In genomic region chr15:44719293-44719999, GRCh38 we compare ENCODE assay signal across 8 cellular contexts. TPM values are rescaled to one million over a fixed set of nuclear protein-coding genes. Genes with fewer than 3 reads are reported as not detected.
DNase-seq lines count a peak whose midpoint lies in the region; ATAC-seq, FAIRE-seq and TF ChIP-seq lines count a peak whose summit lies in the region.

No MANE protein-coding gene starts in this region.

- H3K4me1 ChIP-seq in OCI-LY1 (ENCODE audit: insufficient read depth, low read length, severe bottlenecking) = peaks cover 51% of the 10 kb centered on the region
- H3K4me1 ChIP-seq in astrocyte (ENCODE audit: insufficient read depth, low read length) = no peaks in the 10 kb centered on the region
- H3K4me1 ChIP-seq in kidney (ENCODE audit: control insufficient read depth in 1 of 2, insufficient read depth in 1 of 2, low read depth in 1 of 2, low read length in 2 of 2) = peaks cover 0 to 3% of the 10 kb centered on the region in 2 donors
- H3K4me1 ChIP-seq in neuronal stem cell (ENCODE audit: control insufficient read depth in 2 of 2, insufficient read depth in 1 of 2, low read depth in 1 of 2, low read length in 2 of 2) = no peaks in the 10 kb centered on the region

- no peaks in the 10 kb centered on the region for H3K79me1 ChIP-seq in neuronal stem cell (ENCODE audit: low read depth, low read length)

- no peaks in the 10 kb centered on the region for H3K27me3 ChIP-seq in OCI-LY1 (ENCODE audit: insufficient read depth, low read length)
- no peaks in the 10 kb centered on the region for H3K27me3 ChIP-seq in astrocyte (ENCODE audit: insufficient read depth, low read length)
- H3K27me3 ChIP-seq in neuronal stem cell (ENCODE audit: control insufficient read depth in 3 of 3, insufficient read depth in 3 of 3, low read depth in 1 of 3, low read length in 3 of 3) = no peaks in the 10 kb centered on the region

- H2AFZ ChIP-seq in OCI-LY1 (ENCODE audit: low read length) (no peak overlapping the region), astrocyte (ENCODE audit: low read depth, low read length) (no peak overlapping the region), neuronal stem cell (ENCODE audit: low read length) (no peak overlapping the region)

- peaks cover 4% of the 10 kb centered on the region for H3K36me3 Mint-ChIP-seq in astrocyte (ENCODE audit: low read depth, unreplicated experiment)

- no peak overlapping the region for H3K14ac ChIP-seq in neuronal stem cell (ENCODE audit: low read length)

- H3K9me3 ChIP-seq in OCI-LY1 (ENCODE audit: low read length) (no peaks in the 10 kb centered on the region), astrocyte (ENCODE audit: insufficient read depth, low read depth, low read length) (no peaks in the 10 kb centered on the region), kidney (ENCODE audit: control insufficient read depth in 1 of 2, low read length in 2 of 2) (no peaks in the 10 kb centered on the region), neuronal stem cell (replicated peaks in 1 of 2; ENCODE audit: control insufficient read depth in 2 of 2, insufficient read depth in 1 of 2, low read depth in 1 of 2, low read length in 2 of 2) (no peaks in the 10 kb centered on the region)

- no peaks in the 10 kb centered on the region for H3K27me3 Mint-ChIP-seq in astrocyte (ENCODE audit: low read depth, unreplicated experiment)

- H3K4me2 ChIP-seq in OCI-LY1 (ENCODE audit: low read length) (0 out of 2 replicates have a peak overlapping the region, but pooled peaks have one; percentile 13), astrocyte (ENCODE audit: low read length) (no peak overlapping the region), neuronal stem cell (ENCODE audit: insufficient read depth, low read length, poor library complexity, severe bottlenecking) (no peak overlapping the region)

- intact Hi-C loops in kidney (cut with DNase I) = no loop called here

- no peak overlapping the region for H3K4me3 Mint-ChIP-seq in astrocyte (ENCODE audit: unreplicated experiment)

- H2BK5ac ChIP-seq in neuronal stem cell (ENCODE audit: low read length) = no peak overlapping the region

- no CpG with 5 or more reads among the region's 4 CpGs for WGBS in neuronal stem cell (ENCODE audit: extremely low coverage in 2 of 2, insufficient read length in 2 of 2, insufficient replicate concordance in 1 of 2), 2 donors

- H4K91ac ChIP-seq in neuronal stem cell (ENCODE audit: low read depth, low read length, poor library complexity) = no peak overlapping the region

- H3K27ac ChIP-seq in OCI-LY1 (ENCODE audit: low read depth, low read length, poor library complexity, severe bottlenecking) (peak overlapping the region; percentile 86), astrocyte (ENCODE audit: low read depth, low read length) (no peak overlapping the region), kidney (ENCODE audit: low read depth in 2 of 2, low read length in 2 of 2) (no peak overlapping the region), neuronal stem cell (replicated peaks; ENCODE audit: low read length) (no peak overlapping the region)

- peak overlapping the region; percentile 56 for H3K27ac Mint-ChIP-seq in astrocyte (ENCODE audit: unreplicated experiment)

- TF ChIP-seq CTCF in OCI-LY1 (IDR thresholded peaks at IDR 0.05; ENCODE audit: low read length) (no peak), astrocyte (IDR thresholded peaks at IDR 0.05; ENCODE audit: insufficient read depth, low read depth, low read length) (no peak), kidney (IDR thresholded peaks at IDR 0.05; ENCODE audit: borderline replicate concordance, extremely low read depth, insufficient read depth) (no peak)

- no peak overlapping the region for H3K4me3 ChIP-seq in OCI-LY1 (ENCODE audit: low read depth, low read length, poor library complexity, severe bottlenecking)
- no peak overlapping the region for H3K4me3 ChIP-seq in astrocyte (ENCODE audit: insufficient read depth, low read depth, low read length)
- H3K4me3 ChIP-seq in kidney (ENCODE audit: low read length in 2 of 2) = no peak overlapping the region
- H3K4me3 ChIP-seq in neuronal stem cell (ENCODE audit: low read length in 2 of 2) = no peak overlapping the region

- no peaks in the 10 kb centered on the region for H3K9me3 Mint-ChIP-seq in astrocyte (ENCODE audit: unreplicated experiment)

- no peaks in the 10 kb centered on the region for H3K9me2 ChIP-seq in OCI-LY1 (ENCODE audit: low read depth, low read length)

- FAIRE-seq in astrocyte (lab: Jason Lieb, UNC) (no peak), kidney (lab: Jason Lieb, UNC) (no peak)

- H3K79me2 ChIP-seq in OCI-LY1 (ENCODE audit: insufficient read depth, low read length) = peaks cover 4% of the 10 kb centered on the region; the same call in 1 of the 2 replicates
- peaks cover 15% of the 10 kb centered on the region for H3K79me2 ChIP-seq in astrocyte (ENCODE audit: insufficient read depth, low read length)

- H3K9ac ChIP-seq in OCI-LY1 (ENCODE audit: low read length) (peak overlapping the region; percentile 13; the same call in 1 of the 2 replicates), astrocyte (ENCODE audit: low read length) (no peak overlapping the region), kidney (ENCODE audit: low read length in 2 of 2) (no peak overlapping the region), neuronal stem cell (ENCODE audit: low read depth, low read length, poor library complexity) (no peak overlapping the region)

- H2BK15ac ChIP-seq in neuronal stem cell (ENCODE audit: low read length) = no peak overlapping the region

- no peak overlapping the region for H3K4ac ChIP-seq in neuronal stem cell (ENCODE audit: low read length)

- H3K4me1 Mint-ChIP-seq in astrocyte (ENCODE audit: low read depth, unreplicated experiment) = peaks cover 10% of the 10 kb centered on the region

- H3K36me3 ChIP-seq in OCI-LY1 (ENCODE audit: insufficient read depth, low read length) (peaks cover 44% of the 10 kb centered on the region), astrocyte (ENCODE audit: insufficient read depth, low read length) (peaks cover 39% of the 10 kb centered on the region), kidney (ENCODE audit: control insufficient read depth in 1 of 2, insufficient read depth in 2 of 2, low read length in 2 of 2) (peaks cover 25 to 30% of the 10 kb centered on the region in 2 donors), neuronal stem cell (replicated peaks in 1 of 2; ENCODE audit: control insufficient read depth in 2 of 2, insufficient read depth in 2 of 2, low read length in 2 of 2) (peaks cover 3 to 39% of the 10 kb centered on the region in 2 donors)

- H3K18ac ChIP-seq in neuronal stem cell (ENCODE audit: low read length) = no peak overlapping the region

- DNase-seq in astrocyte (ENCODE audit: low read depth) (peak; percentile 8), kidney (no peak), hippocampal formation (lab: John Stamatoyannopoulos, UW) (no peak), neuronal stem cell (ENCODE audit: low spot score) (no peak)
- DNase-seq in stimulated activated CD4-positive, alpha-beta T cell treated with anti-CD3 and anti-CD28 coated beads, Interleukin-4, amount 100 ng/mL, for 4 hours = peak; percentile 51 to 56

- H4K20me1 ChIP-seq in OCI-LY1 (ENCODE audit: insufficient read depth, low read length) (no peaks in the 10 kb centered on the region), astrocyte (ENCODE audit: insufficient read depth, low read length) (peaks cover 33% of the 10 kb centered on the region)

- H2AK5ac ChIP-seq in neuronal stem cell (ENCODE audit: low read depth, low read length) = no peak overlapping the region

- H4K8ac ChIP-seq in neuronal stem cell (ENCODE audit: low read depth, low read length) = no peak overlapping the region

- H2BK12ac ChIP-seq in neuronal stem cell (ENCODE audit: low read length) = no peak overlapping the region

- H3F3A ChIP-seq in OCI-LY1 (ENCODE audit: insufficient read depth, low read length) = peaks cover 4% of the 10 kb centered on the region; the same call in 1 of the 2 replicates

- H3K23ac ChIP-seq in neuronal stem cell (ENCODE audit: low read depth, low read length, poor library complexity) = no peak overlapping the region

- no peak overlapping the region for H2BK120ac ChIP-seq in neuronal stem cell (ENCODE audit: low read depth, low read length)

- ATAC-seq in GM18520 (IDR thresholded peaks at IDR 0.05; ENCODE audit: unreplicated experiment) = peak; percentile 30
- peak; percentile 50 for ATAC-seq in HG02623 (IDR thresholded peaks at IDR 0.05; ENCODE audit: unreplicated experiment)

RNA-seq across cellular contexts. Expression of gene B2M, which starts 8.1 kb away (rescaled TPM):
- total RNA-seq in astrocyte (1,708 and 2,284 TPM in 2 replicates), kidney (1,898 TPM)
- polyA plus RNA-seq in kidney (ENCODE audit: insufficient read depth, low read depth, low replicate concordance) = 3,515 TPM
- 81.4 TPM for polyA plus RNA-seq in neuronal stem cell (2013, experiment 1 of 2)
- 82.3 TPM for polyA plus RNA-seq in neuronal stem cell (2013, experiment 2 of 2)

RNA-seq across cellular contexts. Expression of gene PATL2, which starts 8.3 kb away (rescaled TPM):
- total RNA-seq in astrocyte (0.41 and 1.2 TPM in 2 replicates), kidney (2.1 TPM)
- polyA plus RNA-seq in kidney (ENCODE audit: insufficient read depth, low read depth, low replicate concordance) = 0.73 TPM
- 0.49 TPM for polyA plus RNA-seq in neuronal stem cell (2013, experiment 1 of 2)
- polyA plus RNA-seq in neuronal stem cell (2013, experiment 2 of 2) = 0.53 TPM

RNA-seq across cellular contexts. Expression of gene TRIM69, which starts 16.9 kb away (rescaled TPM):
- total RNA-seq in astrocyte = 32.8 and 37.2 TPM in 2 replicates
- 29.6 TPM for total RNA-seq in kidney
- 41.2 TPM for polyA plus RNA-seq in kidney (ENCODE audit: insufficient read depth, low read depth, low replicate concordance)
- polyA plus RNA-seq in neuronal stem cell (2013, experiment 1 of 2) = 0.70 TPM
- 0.46 TPM for polyA plus RNA-seq in neuronal stem cell (2013, experiment 2 of 2)

RNA-seq across cellular contexts. Expression of gene SPG11, which starts 56.0 kb away (rescaled TPM):
- total RNA-seq in astrocyte (34.4 and 37.9 TPM in 2 replicates), kidney (100 TPM)
- 35.3 TPM for polyA plus RNA-seq in kidney (ENCODE audit: insufficient read depth, low read depth, low replicate concordance)
- polyA plus RNA-seq in neuronal stem cell (2013, experiment 1 of 2) = 13.6 TPM
- 18.0 TPM for polyA plus RNA-seq in neuronal stem cell (2013, experiment 2 of 2)

Comparison
In these comparisons a context has a peak if more than half of its experiments do, and no peak if none do; other contexts are left out.
1. DNase-seq: peak in astrocyte (single experiment) and stimulated activated CD4-positive, alpha-beta T cell treated with anti-CD3 and anti-CD28 coated beads, Interleukin-4, amount 100 ng/mL, for 4 hours (2 of 2); none in kidney (single experiment), hippocampal formation (0 of 2) and neuronal stem cell (single experiment).